In genomic region chr3:99960941-99961340, GRCh38 we compare ENCODE assay signal across 21 cellular contexts.
DNase-seq lines count a peak whose midpoint lies in the region; ATAC-seq, FAIRE-seq and TF ChIP-seq lines count a peak whose summit lies in the region.
"Had no signal": no experiment of that assay in that cellular context is flagged by ENCODE, and none has a peak within 500 bp of the region (broad histone marks: within the 10 kb centered on the region; RNA-seq: fewer than 3 reads in every experiment).

No MANE protein-coding gene starts in this region.

- H3K4me3 ChIP-seq in muscle layer of duodenum (ENCODE audit: low read depth in 1 of 2, low read length in 2 of 2): peak overlapping the region in 1 of 2 donors; percentile 8
- peak overlapping the region; percentile 53 for H3K4me3 ChIP-seq in thoracic aorta
- H3K4me3 ChIP-seq: lower lobe of right lung, spleen had no signal

- peak; percentile 23 for FAIRE-seq in endometrium (lab: Jason Lieb, UNC)

- H3K27ac ChIP-seq in muscle layer of duodenum (ENCODE audit: low read length): peak overlapping the region; percentile 10
- peak overlapping the region; percentile 75 to 92 for H3K27ac ChIP-seq in thoracic aorta
- H3K27ac ChIP-seq: epithelial cell of prostate, lower lobe of right lung, spleen had no signal

- DNase-seq in HEK293T (ENCODE audit: extremely low spot score) (peak; percentile 48), thoracic aorta (ENCODE audit: low spot score) (no peak), NCI-H226 (no peak)
- no peak for DNase-seq in activated CD8-positive, alpha-beta memory T cell treated with anti-CD3 and anti-CD28 coated beads, Interleukin-2, amount 50 U/mL, for 4 hours
- no peak for DNase-seq in activated CD4-positive, alpha-beta T cell treated with anti-CD3 and anti-CD28 coated beads, Interleukin-2, amount 50 U/mL, for 48 hours
- DNase-seq: CD8-positive, alpha-beta T cell; DMS79; head of caudate nucleus; lower lobe of right lung; NCI-H2029; spleen; stimulated activated CD8-positive, alpha-beta memory T cell treated with anti-CD3 and anti-CD28 coated beads, Interleukin-4, amount 100 ng/mL, for 48 hours; substantia nigra; T-helper 9 cell had no signal

- TF ChIP-seq CTCF in thoracic aorta (IDR thresholded peaks at IDR 0.05): no peak

- H3K9me3 ChIP-seq in muscle layer of duodenum (ENCODE audit: control insufficient read depth in 1 of 2, low read length in 2 of 2): no peaks in the 10 kb centered on the region
- H3K9me3 ChIP-seq in thoracic aorta: no peaks in the 10 kb centered on the region
- H3K9me3 ChIP-seq: breast epithelium, lower lobe of right lung, spleen had no signal

- POLR2A ChIA-PET in HEK293T (lab: Yijun Ruan, JAX): no interaction called here

- H3K27me3 ChIP-seq in muscle layer of duodenum (ENCODE audit: low read depth, low read length) (no peaks in the 10 kb centered on the region), thoracic aorta (replicated peaks; ENCODE audit: insufficient read depth) (no peaks in the 10 kb centered on the region)
- H3K27me3 ChIP-seq: breast epithelium, spleen had no signal

- H3K36me3 ChIP-seq in muscle layer of duodenum (ENCODE audit: control insufficient read depth in 1 of 2, insufficient read depth in 2 of 2, low read length in 2 of 2) (no peaks in the 10 kb centered on the region), thoracic aorta (no peaks in the 10 kb centered on the region)
- H3K36me3 ChIP-seq: breast epithelium, lower lobe of right lung, spleen had no signal

- ATAC-seq in thoracic aorta (ENCODE audit: insufficient number of reproducible peaks, low FRiP score, low read depth) (no peak), GM18511 (IDR thresholded peaks at IDR 0.05; ENCODE audit: unreplicated experiment) (no peak)
- ATAC-seq: activated CD4-positive, CD25-positive, alpha-beta regulatory T cell treated with anti-CD3 and anti-CD28 coated beads, Interleukin-2, amount 50 U/mL, for 24 hours; CD8-positive, alpha-beta T cell; Panc1 had no signal

- H3K4me1 ChIP-seq in muscle layer of duodenum (ENCODE audit: control insufficient read depth in 1 of 2, insufficient read depth in 2 of 2, low read length in 2 of 2) (peaks cover 0 to 11% of the 10 kb centered on the region in 2 donors), thoracic aorta (ENCODE audit: control insufficient read depth in 1 of 2, low read depth in 2 of 2) (peaks cover 31 to 85% of the 10 kb centered on the region in 2 donors)
- H3K4me1 ChIP-seq: breast epithelium, spleen had no signal

- CTCF ChIA-PET in HEK293T (lab: Yijun Ruan, JAX): interaction anchor here (0.9 kb wide), 1 partner anchor 108 kb away, joined by 3 read pairs; no protein-coding TSS in a partner anchor

TF ChIP-seq in HEK293T, 16 proteins besides CTCF, POLR2A, EP300 and RAD21:
- TF ChIP-seq NFRKB (IDR thresholded peaks at IDR 0.05) (no peak), ARNT (IDR thresholded peaks at IDR 0.05) (peak; percentile 90), SP1 (IDR thresholded peaks at IDR 0.05) (no peak), ELF4 (IDR thresholded peaks at IDR 0.05) (no peak), SUZ12 (IDR thresholded peaks at IDR 0.05) (no peak), TARDBP (IDR thresholded peaks at IDR 0.05) (no peak), HDGF (IDR thresholded peaks at IDR 0.05; ENCODE audit: borderline replicate concordance) (no peak), L3MBTL2 (conservative IDR thresholded peaks at IDR 0.05) (no peak), PKNOX1 (IDR thresholded peaks at IDR 0.05) (peak; percentile 68), FOXM1 (IDR thresholded peaks at IDR 0.05; ENCODE audit: borderline replicate concordance) (no peak), FOXA1 (IDR thresholded peaks at IDR 0.05) (no peak), LEF1 (IDR thresholded peaks at IDR 0.05; ENCODE audit: borderline replicate concordance) (no peak), CTBP1 (IDR thresholded peaks at IDR 0.05; ENCODE audit: borderline replicate concordance) (peak; percentile 72; the same call in 1 of the 2 replicates), BHLHE40 (IDR thresholded peaks at IDR 0.05; ENCODE audit: borderline replicate concordance) (no peak), ZNF384 (IDR thresholded peaks at IDR 0.05) (no peak), FOXK2 (IDR thresholded peaks at IDR 0.05) (no peak)
